ENCODE assay signal across 1 cellular context in genomic region chr2:105194022-105194681, GRCh38.
TF ChIP-seq lines count a peak whose summit lies in the region.

No MANE protein-coding gene starts in this region.

TF ChIP-seq in neural cell, 6 proteins besides CTCF, POLR2A, EP300 and RAD21 (continued from another document):
- TF ChIP-seq, protein P1, sequence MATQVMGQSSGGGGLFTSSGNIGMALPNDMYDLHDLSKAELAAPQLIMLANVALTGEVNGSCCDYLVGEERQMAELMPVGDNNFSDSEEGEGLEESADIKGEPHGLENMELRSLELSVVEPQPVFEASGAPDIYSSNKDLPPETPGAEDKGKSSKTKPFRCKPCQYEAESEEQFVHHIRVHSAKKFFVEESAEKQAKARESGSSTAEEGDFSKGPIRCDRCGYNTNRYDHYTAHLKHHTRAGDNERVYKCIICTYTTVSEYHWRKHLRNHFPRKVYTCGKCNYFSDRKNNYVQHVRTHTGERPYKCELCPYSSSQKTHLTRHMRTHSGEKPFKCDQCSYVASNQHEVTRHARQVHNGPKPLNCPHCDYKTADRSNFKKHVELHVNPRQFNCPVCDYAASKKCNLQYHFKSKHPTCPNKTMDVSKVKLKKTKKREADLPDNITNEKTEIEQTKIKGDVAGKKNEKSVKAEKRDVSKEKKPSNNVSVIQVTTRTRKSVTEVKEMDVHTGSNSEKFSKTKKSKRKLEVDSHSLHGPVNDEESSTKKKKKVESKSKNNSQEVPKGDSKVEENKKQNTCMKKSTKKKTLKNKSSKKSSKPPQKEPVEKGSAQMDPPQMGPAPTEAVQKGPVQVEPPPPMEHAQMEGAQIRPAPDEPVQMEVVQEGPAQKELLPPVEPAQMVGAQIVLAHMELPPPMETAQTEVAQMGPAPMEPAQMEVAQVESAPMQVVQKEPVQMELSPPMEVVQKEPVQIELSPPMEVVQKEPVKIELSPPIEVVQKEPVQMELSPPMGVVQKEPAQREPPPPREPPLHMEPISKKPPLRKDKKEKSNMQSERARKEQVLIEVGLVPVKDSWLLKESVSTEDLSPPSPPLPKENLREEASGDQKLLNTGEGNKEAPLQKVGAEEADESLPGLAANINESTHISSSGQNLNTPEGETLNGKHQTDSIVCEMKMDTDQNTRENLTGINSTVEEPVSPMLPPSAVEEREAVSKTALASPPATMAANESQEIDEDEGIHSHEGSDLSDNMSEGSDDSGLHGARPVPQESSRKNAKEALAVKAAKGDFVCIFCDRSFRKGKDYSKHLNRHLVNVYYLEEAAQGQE (IDR thresholded peaks at IDR 0.05; ENCODE audit: borderline replicate concordance), result peak; percentile 42
- TF ChIP-seq TAF1 (IDR thresholded peaks at IDR 0.05; ENCODE audit: low read depth), result no peak
